Comparison of ENCODE assay signal across 24 cellular contexts in genomic region chr17:28110184-28110583, GRCh38.
"Had no signal": no experiment of that assay in that cellular context is flagged by ENCODE, and none has a peak within 500 bp of the region (broad histone marks: within the 10 kb centered on the region; RNA-seq: fewer than 3 reads in every experiment).

No MANE protein-coding gene starts in this region.

- ATAC-seq: PC-3, T-helper 17 cell had no signal

- H3K9me3 ChIP-seq: adrenal gland had no signal

- H3K36me3 ChIP-seq: adrenal gland had no signal

- H3K27me3 Mint-ChIP-seq: activated CD4-positive, alpha-beta memory T cell treated with anti-CD3 and anti-CD28 coated beads for 36 hours; activated CD4-positive, alpha-beta T cell treated with anti-CD3 and anti-CD28 coated beads, Interleukin-2, amount 10 ng/mL, durations not matched to agents 7 days and 5 days; activated naive CD4-positive, alpha-beta T cell treated with anti-CD3 and anti-CD28 coated beads, Interleukin-2, amount 10 ng/mL, durations not matched to agents 7 days and 5 days; activated naive CD8-positive, alpha-beta T cell treated with anti-CD3 and anti-CD28 coated beads, Interleukin-2, amount 10 ng/mL, durations not matched to agents 7 days and 5 days; T-helper 17 cell had no signal

- H3K4me3 ChIP-seq: adrenal gland had no signal

- H3K9me3 Mint-ChIP-seq: activated CD4-positive, alpha-beta T cell treated with anti-CD3 and anti-CD28 coated beads, Interleukin-2, amount 10 ng/mL, durations not matched to agents 7 days and 5 days; activated naive CD4-positive, alpha-beta T cell treated with anti-CD3 and anti-CD28 coated beads, Interleukin-2, amount 10 ng/mL, durations not matched to agents 7 days and 5 days; activated T-helper 2 cell treated with anti-CD3 and anti-CD28 coated beads, Interferon-gamma antibody, Interleukin-2, Interleukin-4, amounts not matched to agents 10 μg/mL and 5 μg/mL and 100 μg/mL, durations not matched to agents 14 hours and 24 hours and 36 hours had no signal

- H3K27me3 ChIP-seq: adrenal gland had no signal

- H3K4me3 Mint-ChIP-seq: activated CD4-positive, alpha-beta memory T cell treated with anti-CD3 and anti-CD28 coated beads for 36 hours; activated CD4-positive, alpha-beta T cell treated with anti-CD3 and anti-CD28 coated beads, Interleukin-2, amount 10 ng/mL, durations not matched to agents 7 days and 5 days; activated naive CD4-positive, alpha-beta T cell treated with anti-CD3 and anti-CD28 coated beads, Interleukin-2, amount 10 ng/mL, durations not matched to agents 7 days and 5 days; activated naive CD8-positive, alpha-beta T cell treated with anti-CD3 and anti-CD28 coated beads, Interleukin-2, amount 10 ng/mL, durations not matched to agents 7 days and 5 days; T-helper 17 cell had no signal

- DNase-seq: activated CD4-positive, alpha-beta memory T cell treated with anti-CD3 and anti-CD28 coated beads for 36 hours; activated CD4-positive, alpha-beta T cell treated with anti-CD3 and anti-CD28 coated beads, Interleukin-2, amount 10 ng/mL, durations not matched to agents 7 days and 5 days; activated CD4-positive, CD25-positive, alpha-beta regulatory T cell; activated CD8-positive, alpha-beta memory T cell treated with anti-CD3 and anti-CD28 coated beads for 24 hours; activated gamma-delta T cell treated with Interleukin-2 at 50 U/mL for 16 hours; activated naive CD4-positive, alpha-beta T cell treated with anti-CD3 and anti-CD28 coated beads, Interleukin-2, amount 10 ng/mL, durations not matched to agents 7 days and 5 days; activated naive CD8-positive, alpha-beta T cell treated with anti-CD3 and anti-CD28 coated beads, Interleukin-2, amount 10 ng/mL, durations not matched to agents 7 days and 5 days; activated T-cell treated with anti-CD3 and anti-CD28 coated beads, Interleukin-2, amount 50 U/mL, for 48 hours; adrenal gland; anterior cingulate cortex; cerebellar nuclear complex; MM.1S; NCI-H1105 treated with DMSO at 0.1 percent for 48 hours; NCI-H1436 treated with DMSO at 0.1 percent for 48 hours; NCI-H187; NCI-H2081; NCI-H510A treated with DMSO at 0.1 percent for 48 hours; NCI-H69; NK-92 treated with Interleukin-12 subunit alpha and Interleukin-12 subunit beta, amount 100 ng/mL, for 24 hours; PC-3; SIG-M5; T-helper 17 cell; T-helper 9 cell had no signal

- H3K27ac ChIP-seq: adrenal gland had no signal

- H3K27ac Mint-ChIP-seq: activated CD4-positive, alpha-beta memory T cell treated with anti-CD3 and anti-CD28 coated beads for 36 hours; activated CD4-positive, alpha-beta T cell treated with anti-CD3 and anti-CD28 coated beads, Interleukin-2, amount 10 ng/mL, durations not matched to agents 7 days and 5 days; activated naive CD4-positive, alpha-beta T cell treated with anti-CD3 and anti-CD28 coated beads, Interleukin-2, amount 10 ng/mL, durations not matched to agents 7 days and 5 days; activated naive CD8-positive, alpha-beta T cell treated with anti-CD3 and anti-CD28 coated beads, Interleukin-2, amount 10 ng/mL, durations not matched to agents 7 days and 5 days; activated T-helper 2 cell treated with anti-CD3 and anti-CD28 coated beads, Interferon-gamma antibody, Interleukin-2, Interleukin-4, amounts not matched to agents 10 μg/mL and 5 μg/mL and 100 μg/mL, durations not matched to agents 14 hours and 24 hours and 36 hours; T-helper 17 cell had no signal

- H3K36me3 Mint-ChIP-seq: activated naive CD4-positive, alpha-beta T cell treated with anti-CD3 and anti-CD28 coated beads, Interleukin-2, amount 10 ng/mL, durations not matched to agents 7 days and 5 days had no signal
